ENCODE assay signal across 14 cellular contexts in the genomic region with DNA sequence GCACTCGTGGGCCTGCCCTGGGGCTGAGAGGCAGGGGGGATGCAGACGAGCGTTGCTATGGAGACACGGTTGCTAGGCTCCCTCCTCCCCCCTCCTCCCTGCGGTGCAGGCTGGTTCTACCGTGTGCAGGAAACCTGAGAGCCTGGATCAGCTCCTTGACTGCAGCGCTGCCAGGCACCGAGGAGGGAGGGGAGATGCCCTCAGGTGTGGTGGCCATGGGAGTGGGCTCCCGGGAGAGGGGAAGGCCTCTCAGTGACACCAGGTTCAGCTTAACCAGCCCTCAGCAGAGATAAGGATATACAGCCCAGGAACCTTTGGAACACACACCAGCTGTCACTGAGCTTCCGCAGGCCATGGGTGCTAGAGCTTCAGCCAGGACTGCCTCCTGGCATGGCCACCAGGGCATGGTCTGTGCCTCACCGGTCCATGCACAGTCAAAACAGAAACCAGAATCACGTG.
DNase-seq lines count a peak whose midpoint lies in the region.
"Had no signal": no experiment of that assay in that cellular context is flagged by ENCODE, and none has a peak within 500 bp of the region (broad histone marks: within the 10 kb centered on the region; RNA-seq: fewer than 3 reads in every experiment).

No MANE protein-coding gene starts in this region.

- no peak overlapping the region for H3K4ac ChIP-seq in neuronal stem cell (ENCODE audit: low read length)

- H3K18ac ChIP-seq in neuronal stem cell (ENCODE audit: low read length) = peak overlapping the region; percentile 68

- H4K91ac ChIP-seq in neuronal stem cell (ENCODE audit: low read depth, low read length, poor library complexity) = peak overlapping the region; percentile 49

- H4K8ac ChIP-seq in neuronal stem cell (ENCODE audit: low read depth, low read length) = no peak overlapping the region

- no peak overlapping the region for H2BK5ac ChIP-seq in neuronal stem cell (ENCODE audit: low read length)

- H3K14ac ChIP-seq in neuronal stem cell (ENCODE audit: low read length) = peak overlapping the region; percentile 6

- H2AFZ ChIP-seq in neuronal stem cell (ENCODE audit: low read length) = no peak overlapping the region

- H3K27me3 ChIP-seq in neuronal stem cell (ENCODE audit: control insufficient read depth in 3 of 3, insufficient read depth in 3 of 3, low read depth in 1 of 3, low read length in 3 of 3) (peaks cover 0 to 2% (median 0%) of the 10 kb centered on the region in 3 experiments), SJCRH30 (peaks cover 49% of the 10 kb centered on the region)

- no peak overlapping the region for H2BK15ac ChIP-seq in neuronal stem cell (ENCODE audit: low read length)

- no peak overlapping the region for H3K23ac ChIP-seq in neuronal stem cell (ENCODE audit: low read depth, low read length, poor library complexity)

- no peak overlapping the region for H2BK12ac ChIP-seq in neuronal stem cell (ENCODE audit: low read length)

- no peaks in the 10 kb centered on the region for H3K9me3 ChIP-seq in neuronal stem cell (replicated peaks in 1 of 2; ENCODE audit: control insufficient read depth in 2 of 2, insufficient read depth in 1 of 2, low read depth in 1 of 2, low read length in 2 of 2)
- H3K9me3 ChIP-seq in SJCRH30 (replicated peaks) = no peaks in the 10 kb centered on the region
- H3K9me3 ChIP-seq: esophagus muscularis mucosa had no signal

- H3K4me2 ChIP-seq in neuronal stem cell (ENCODE audit: insufficient read depth, low read length, poor library complexity, severe bottlenecking) = no peak overlapping the region
- H3K4me2 ChIP-seq: KMS-11 had no signal

- H3K9ac ChIP-seq in neuronal stem cell (ENCODE audit: low read depth, low read length, poor library complexity) = no peak overlapping the region
- H3K9ac ChIP-seq: KMS-11 had no signal

- H3K4me1 ChIP-seq in neuronal stem cell (ENCODE audit: control insufficient read depth in 2 of 2, insufficient read depth in 1 of 2, low read depth in 1 of 2, low read length in 2 of 2) (peaks cover 0 to 16% of the 10 kb centered on the region in 2 donors), SJCRH30 (no peaks in the 10 kb centered on the region)
- H3K4me1 ChIP-seq: esophagus muscularis mucosa had no signal

- H2BK120ac ChIP-seq in neuronal stem cell (ENCODE audit: low read depth, low read length) = no peak overlapping the region

- H3K27ac ChIP-seq in neuronal stem cell (replicated peaks; ENCODE audit: low read length) (no peak overlapping the region), SJCRH30 (no peak overlapping the region)
- H3K27ac ChIP-seq: esophagus muscularis mucosa, KMS-11 had no signal

- H2AK5ac ChIP-seq in neuronal stem cell (ENCODE audit: low read depth, low read length) = peak overlapping the region; percentile 15

- DNase-seq in NCI-H1092 (lab: John Stamatoyannopoulos, UW) (peak; percentile 8), NCI-H1092 treated with DMSO at 0.1 percent for 48 hours (lab: John Stamatoyannopoulos, UW) (no peak), NCI-H2227 treated with DMSO at 0.1 percent for 48 hours (lab: John Stamatoyannopoulos, UW) (peak; percentile 37), ecto neural progenitor cell (ENCODE audit: low spot score) (peak; percentile 69), neuronal stem cell (ENCODE audit: low spot score) (peak; percentile 23), NCI-H1694 (lab: John Stamatoyannopoulos, UW) (no peak), NOMO-1 treated with dmso at 0.1 percent for 144 hours (lab: John Stamatoyannopoulos, UW; ENCODE audit: unreplicated experiment) (no peak), SJCRH30 (no peak)
- DNase-seq: 8988T; CD4-positive, alpha-beta memory T cell; NCI-H2029; PC-3 had no signal

- WGBS in neuronal stem cell (ENCODE audit: extremely low coverage in 2 of 2, insufficient read length in 2 of 2, insufficient replicate concordance in 1 of 2), 2 donors = no CpG with 5 or more reads among the region's 12 CpGs

- no peaks in the 10 kb centered on the region for H3K79me1 ChIP-seq in neuronal stem cell (ENCODE audit: low read depth, low read length)

- H3K4me3 ChIP-seq in neuronal stem cell (ENCODE audit: low read length in 2 of 2) = no peak overlapping the region
- H3K4me3 ChIP-seq in SJCRH30 = no peak overlapping the region
- H3K4me3 ChIP-seq: esophagus muscularis mucosa had no signal

- H3K36me3 ChIP-seq in neuronal stem cell (replicated peaks in 1 of 2; ENCODE audit: control insufficient read depth in 2 of 2, insufficient read depth in 2 of 2, low read length in 2 of 2) (no peaks in the 10 kb centered on the region), SJCRH30 (no peaks in the 10 kb centered on the region)
- H3K36me3 ChIP-seq: esophagus muscularis mucosa had no signal

Comparison
In these comparisons a context has a peak if more than half of its experiments do, and no peak if none do; other contexts are left out.
1. DNase-seq: peak in NCI-H1092 (single experiment), NCI-H2227 treated with DMSO at 0.1 percent for 48 hours (single experiment), ecto neural progenitor cell (single experiment) and neuronal stem cell (single experiment); none in NCI-H1092 treated with DMSO at 0.1 percent for 48 hours (single experiment), NCI-H1694 (single experiment), NOMO-1 treated with dmso at 0.1 percent for 144 hours (single experiment) and SJCRH30 (0 of 2).